15 cellular contexts compared by ENCODE assay signal in the genomic region with DNA sequence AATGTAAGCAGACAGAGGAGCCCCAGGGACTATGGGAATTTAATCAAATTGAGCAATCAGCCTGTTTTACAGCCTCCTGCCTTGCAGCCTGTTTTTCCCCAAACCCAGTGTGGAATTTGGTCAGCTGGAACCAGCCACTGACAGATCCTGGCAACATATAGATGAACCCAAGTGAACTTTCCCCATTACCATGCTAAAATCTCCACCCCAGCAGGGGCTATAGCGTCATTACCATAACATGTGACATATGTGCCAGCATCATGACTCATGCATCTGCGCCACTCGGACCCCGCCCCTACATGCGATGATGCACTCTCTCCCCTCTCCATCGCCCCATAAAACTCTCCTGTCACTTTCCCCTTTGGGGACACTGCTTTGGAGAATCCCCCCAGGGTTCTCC. TPM values are rescaled to one million over a fixed set of nuclear protein-coding genes. Genes with fewer than 3 reads are reported as not detected.
DNase-seq lines count a peak whose midpoint lies in the region; ATAC-seq and TF ChIP-seq lines count a peak whose summit lies in the region.
"Had no signal": no experiment of that assay in that cellular context is flagged by ENCODE, and none has a peak within 500 bp of the region (broad histone marks: within the 10 kb centered on the region; RNA-seq: fewer than 3 reads in every experiment).

No MANE protein-coding gene starts in this region.

- DNase-seq in A673 (ENCODE audit: low spot score): peak; percentile 44
- peak; percentile 28 for DNase-seq in HFFc6
- peak; percentile 61 for DNase-seq in brain microvascular endothelial cell
- peak; percentile 34 for DNase-seq in iris pigment epithelial cell (ENCODE audit: low read depth)
- DNase-seq in psoas muscle: no peak
- DNase-seq in GM13977 (ENCODE audit: low spot score): no peak
- DNase-seq: activated CD4-positive, alpha-beta memory T cell treated with anti-CD3 and anti-CD28 coated beads, Interleukin-2, amount 10 ng/mL, durations not matched to agents 7 days and 5 days; DMS79 treated with DMSO at 0.1 percent for 48 hours; Kasumi-1; NCI-H187 treated with DMSO at 0.1 percent for 48 hours; NCI-H526 treated with DMSO at 0.1 percent for 48 hours had no signal

- 78 to 81% (median 81%) methylated on average over 6 of the region's 6 CpGs for WGBS in psoas muscle, 3 donors

- H3K27me3 Mint-ChIP-seq in HFFc6 (ENCODE audit: insufficient read depth): no peaks in the 10 kb centered on the region

- intact Hi-C loops in A673 (cut with micrococcal nuclease; ENCODE audit: unreplicated experiment): no loop called here
- intact Hi-C loops in psoas muscle (cut with DNase I): no loop called here

- H3K27ac ChIP-seq in A673 (ENCODE audit: low read depth, low read length, poor library complexity, severe bottlenecking) (no peak overlapping the region), brain microvascular endothelial cell (no peak overlapping the region), psoas muscle (no peak overlapping the region)
- H3K27ac ChIP-seq: breast epithelium had no signal

- no peak for ATAC-seq in psoas muscle
- ATAC-seq in HG03045 (IDR thresholded peaks at IDR 0.05; ENCODE audit: unreplicated experiment): no peak
- no peak for ATAC-seq in HG03378 (IDR thresholded peaks at IDR 0.05; ENCODE audit: unreplicated experiment)
- ATAC-seq: Right ventricle myocardium inferior had no signal

- no peak for TF ChIP-seq CTCF in A673 (conservative IDR thresholded peaks at IDR 0.05; ENCODE audit: low read depth, low read length)
- no peak for TF ChIP-seq CTCF in HFFc6 (IDR thresholded peaks at IDR 0.05)
- TF ChIP-seq CTCF in brain microvascular endothelial cell (IDR thresholded peaks at IDR 0.05; ENCODE audit: low read depth, low read length, missing control alignments): no peak
- TF ChIP-seq CTCF in psoas muscle (IDR thresholded peaks at IDR 0.05): no peak
- TF ChIP-seq CTCF in GM13977 (IDR thresholded peaks at IDR 0.05; ENCODE audit: extremely low read depth, insufficient read depth, missing control alignments): no peak

- H3K4me3 Mint-ChIP-seq in HFFc6: no peak overlapping the region
- H3K4me3 Mint-ChIP-seq: activated CD4-positive, alpha-beta memory T cell treated with anti-CD3 and anti-CD28 coated beads, Interleukin-2, amount 10 ng/mL, durations not matched to agents 7 days and 5 days had no signal

- H3K36me3 Mint-ChIP-seq in HFFc6 (ENCODE audit: low read depth): no peaks in the 10 kb centered on the region

- peaks cover 15% of the 10 kb centered on the region for H3K4me1 ChIP-seq in A673 (ENCODE audit: insufficient read depth, low read length, poor library complexity, severe bottlenecking)
- no peaks in the 10 kb centered on the region for H3K4me1 ChIP-seq in psoas muscle

- no TSS peak for BruUV-seq in A673 (replicated peaks; lab: Mats Ljungman, UMichigan)

- CTCF ChIA-PET in A673 (lab: Charles Lee): no interaction called here

- H3K36me3 ChIP-seq in A673 (ENCODE audit: insufficient read depth, low read length, poor library complexity, severe bottlenecking) (no peaks in the 10 kb centered on the region), brain microvascular endothelial cell (replicated peaks) (no peaks in the 10 kb centered on the region), psoas muscle (ENCODE audit: insufficient read depth in 1 of 2, low read depth in 1 of 2) (no peaks in the 10 kb centered on the region)
- H3K36me3 ChIP-seq: breast epithelium had no signal

- POLR2A ChIA-PET in A673 (lab: Charles Lee; ENCODE audit: low non-redundant PET): no interaction called here

- H3K9me3 Mint-ChIP-seq in HFFc6: no peaks in the 10 kb centered on the region
- H3K9me3 Mint-ChIP-seq: activated CD4-positive, alpha-beta memory T cell treated with anti-CD3 and anti-CD28 coated beads, Interleukin-2, amount 10 ng/mL, durations not matched to agents 7 days and 5 days had no signal

- H3K27ac Mint-ChIP-seq in HFFc6: peak overlapping the region; percentile 60
- H3K27ac Mint-ChIP-seq: activated CD4-positive, alpha-beta memory T cell treated with anti-CD3 and anti-CD28 coated beads, Interleukin-2, amount 10 ng/mL, durations not matched to agents 7 days and 5 days had no signal

- H3K27me3 ChIP-seq in A673 (replicated peaks; ENCODE audit: insufficient read depth, low read depth, low read length, poor library complexity) (no peaks in the 10 kb centered on the region), brain microvascular endothelial cell (replicated peaks) (no peaks in the 10 kb centered on the region), psoas muscle (ENCODE audit: insufficient read depth in 3 of 3, low read length in 2 of 3) (no peaks in the 10 kb centered on the region)
- H3K27me3 ChIP-seq: breast epithelium had no signal

- no peaks in the 10 kb centered on the region for H3K9me3 ChIP-seq in A673 (ENCODE audit: low read depth, low read length, poor library complexity, severe bottlenecking)
- no peaks in the 10 kb centered on the region for H3K9me3 ChIP-seq in psoas muscle
- H3K9me3 ChIP-seq: breast epithelium had no signal

- H3K4me1 Mint-ChIP-seq in HFFc6 (ENCODE audit: low read depth): peaks cover 49% of the 10 kb centered on the region
- H3K4me1 Mint-ChIP-seq: activated CD4-positive, alpha-beta memory T cell treated with anti-CD3 and anti-CD28 coated beads, Interleukin-2, amount 10 ng/mL, durations not matched to agents 7 days and 5 days had no signal

- in situ Hi-C loops in brain microvascular endothelial cell (cut with HindIII; ENCODE audit: low pct_ligation_motif_present, low sequenced_read_pairs) (no loop called here), GM13977 (cut with MboI; ENCODE audit: low pct_unique_long_range_greater_than_20kb, low sequenced_read_pairs, unreplicated experiment) (no loop called here)

- H3K4me3 ChIP-seq in A673 (ENCODE audit: low read depth, low read length, poor library complexity, severe bottlenecking): no peak overlapping the region
- H3K4me3 ChIP-seq in brain microvascular endothelial cell (ENCODE audit: low read depth, low read length): no peak overlapping the region
- no peak overlapping the region for H3K4me3 ChIP-seq in psoas muscle
- H3K4me3 ChIP-seq: breast epithelium had no signal

RNA-seq across cellular contexts. Expression of a gene that starts 17.2 kb away (rescaled TPM):
- total RNA-seq in A673 (2021): 57.5 and 62.9 TPM in 2 replicates
- 100 to 1,000 TPM; 113 to 126 (median 120) TPM for total RNA-seq in HFFc6 (2021; fragmentation: NEBNext Ultra II Directional; extraction: Animal tissue kit (Norgen Biotek cat#: 25700))
- total RNA-seq in psoas muscle: 100 to 1,000 TPM in 3 of 4 donors, 10 to 100 TPM in 1; 61.5 to 291 (median 181) TPM
- polyA plus RNA-seq in psoas muscle: 100 to 1,000 TPM in 2 of 3 donors, 10 to 100 TPM in 1; 69.0 to 240 (median 151) TPM

Comparison
In these comparisons a context has a peak if more than half of its experiments do, and no peak if none do; other contexts are left out.
1. DNase-seq: peak in A673 (single experiment), HFFc6 (single experiment), brain microvascular endothelial cell (single experiment) and iris pigment epithelial cell (single experiment); none in psoas muscle (0 of 2) and GM13977 (single experiment).